ENCODE assay signal across 29 cellular contexts in the genomic region with DNA sequence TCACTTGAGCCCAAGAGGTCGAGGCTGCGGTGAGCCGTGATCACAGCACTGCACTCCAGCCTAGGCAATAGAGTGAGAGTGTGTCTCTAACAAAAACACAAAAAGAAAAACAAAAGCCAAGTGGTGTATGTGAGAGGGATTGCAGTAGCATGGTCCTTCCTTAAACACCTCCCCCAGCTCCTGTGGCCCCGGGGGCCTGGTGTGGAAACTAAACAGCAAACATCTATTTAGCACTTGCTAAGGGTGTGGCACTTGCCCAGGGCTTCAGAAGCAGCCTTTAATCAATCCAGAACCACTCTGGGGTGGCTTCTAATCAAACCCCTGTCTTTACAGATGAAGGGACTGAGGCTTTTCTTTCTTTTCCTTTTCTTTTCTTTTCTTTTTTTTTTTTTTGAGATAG. TPM values are rescaled to one million over a fixed set of nuclear protein-coding genes. Genes with fewer than 3 reads are reported as not detected.
"Had no signal": no experiment of that assay in that cellular context is flagged by ENCODE, and none has a peak within 500 bp of the region (broad histone marks: within the 10 kb centered on the region; RNA-seq: fewer than 3 reads in every experiment).

No MANE protein-coding gene starts in this region.

- H3K36me3 ChIP-seq: neural progenitor cell, ovary, right lobe of liver, sigmoid colon, suprapubic skin, tibial artery, transverse colon, upper lobe of right lung, uterus had no signal

- H2AFZ ChIP-seq: neural progenitor cell, parathyroid adenoma had no signal

- H3K4me3 ChIP-seq: neural progenitor cell, ovary, psoas muscle, right lobe of liver, sigmoid colon, suprapubic skin, testis, tibial artery, transverse colon, upper lobe of right lung, uterus had no signal

- H3K9ac ChIP-seq: neural progenitor cell, parathyroid adenoma had no signal

- DNase-seq: natural killer cell; occipital lobe; ovary; psoas muscle; right cardiac atrium; right lobe of liver; sigmoid colon; small intestine; stimulated activated CD4-positive, alpha-beta T cell treated with anti-CD3 and anti-CD28 coated beads, Interleukin-15, amount 100 ng/mL, for 24 hours; stimulated activated CD4-positive, alpha-beta T cell treated with anti-CD3 and anti-CD28 coated beads, Interleukin-2, amount 100 ng/mL, for 24 hours; stimulated activated CD4-positive, alpha-beta T cell treated with anti-CD3 and anti-CD28 coated beads, Interleukin-2, amount 100 ng/mL, for 48 hours; stimulated activated CD4-positive, alpha-beta T cell treated with anti-CD3 and anti-CD28 coated beads, Interleukin-4, amount 100 ng/mL, for 24 hours; stimulated activated naive CD4-positive, alpha-beta T cell; stimulated activated naive CD8-positive, alpha-beta T cell treated with anti-CD3 and anti-CD28 coated beads, Interleukin-15, amount 100 ng/mL, for 72 hours; stimulated activated naive CD8-positive, alpha-beta T cell treated with anti-CD3 and anti-CD28 coated beads, Interleukin-15, Interleukin-2, amounts not matched to agents 100 U/mL and 50 U/mL, for 24 hours; substantia nigra; testis; tibial artery; transverse colon; uterus had no signal

- H3K4me2 ChIP-seq: neural progenitor cell had no signal

- H3K9me3 ChIP-seq: ovary, psoas muscle, right lobe of liver, sigmoid colon, suprapubic skin, testis, tibial artery, transverse colon, upper lobe of right lung, uterus had no signal

- H3K36me3 Mint-ChIP-seq: natural killer cell; neural progenitor cell; stimulated activated memory B cell treated with anti-CD40 and anti-IgM and Interleukin-4, amounts not matched to agents 10 μg/mL and 1 μg/mL and 100 μg/mL, for 72 hours; type B pancreatic cell had no signal

- H3K27me3 Mint-ChIP-seq: stimulated activated memory B cell treated with anti-CD40 and anti-IgM and Interleukin-4, amounts not matched to agents 10 μg/mL and 1 μg/mL and 100 μg/mL, for 72 hours had no signal

- H3K27me3 ChIP-seq: ovary, right lobe of liver, testis, transverse colon, upper lobe of right lung had no signal

- H3K4me3 Mint-ChIP-seq: natural killer cell; nephron; neural progenitor cell; stimulated activated memory B cell treated with anti-CD40 and anti-IgM and Interleukin-4, amounts not matched to agents 10 μg/mL and 1 μg/mL and 100 μg/mL, for 72 hours; stimulated activated naive CD8-positive, alpha-beta T cell treated with anti-CD3 and anti-CD28 coated beads, Interleukin-15, amount 100 ng/mL, for 72 hours; type B pancreatic cell had no signal

- H3K27ac ChIP-seq: neural progenitor cell, ovary, parathyroid adenoma, psoas muscle, right lobe of liver, sigmoid colon, suprapubic skin, testis, tibial artery, transverse colon, upper lobe of right lung, uterus had no signal

- H3K27ac Mint-ChIP-seq: natural killer cell; nephron; neural progenitor cell; progenitor cell of endocrine pancreas; stimulated activated memory B cell treated with anti-CD40 and anti-IgM and Interleukin-4, amounts not matched to agents 10 μg/mL and 1 μg/mL and 100 μg/mL, for 72 hours; stimulated activated naive CD8-positive, alpha-beta T cell treated with anti-CD3 and anti-CD28 coated beads, Interleukin-15, amount 100 ng/mL, for 72 hours; type B pancreatic cell had no signal

- H3K9me3 Mint-ChIP-seq: natural killer cell; nephron; stimulated activated memory B cell treated with anti-CD40 and anti-IgM and Interleukin-4, amounts not matched to agents 10 μg/mL and 1 μg/mL and 100 μg/mL, for 72 hours; stimulated activated naive CD8-positive, alpha-beta T cell treated with anti-CD3 and anti-CD28 coated beads, Interleukin-15, amount 100 ng/mL, for 72 hours had no signal

RNA-seq across cellular contexts. Expression of a gene that starts 4.4 kb away (rescaled TPM):
- polyA plus RNA-seq: neural cell had no signal

RNA-seq across cellular contexts. Expression of a gene that starts 50.1 kb away (rescaled TPM):
- polyA plus RNA-seq: neural cell, ovary, right cardiac atrium had no signal
